ENCODE assay signal across 9 cellular contexts in the genomic region with DNA sequence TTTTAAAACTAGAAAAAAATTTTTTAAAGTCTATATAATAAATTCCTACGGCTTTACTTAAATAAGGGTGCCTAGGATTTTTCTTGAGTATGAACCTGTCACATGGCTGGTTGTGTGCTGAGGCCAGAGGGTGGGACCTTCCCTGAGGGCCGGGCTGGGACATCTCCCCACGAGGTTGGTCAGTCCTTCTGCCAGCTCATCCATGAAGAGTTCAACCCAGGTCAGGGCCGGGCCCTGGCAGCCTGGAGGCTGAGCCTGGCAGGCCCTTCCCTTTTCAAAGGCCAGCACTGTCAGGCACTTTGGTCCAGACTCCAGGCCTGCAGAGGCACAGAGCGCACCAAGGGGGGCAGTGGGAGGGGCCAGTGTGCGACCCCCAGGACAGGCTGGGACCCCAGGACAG. TPM values are rescaled to one million over a fixed set of nuclear protein-coding genes. Genes with fewer than 3 reads are reported as not detected.
DNase-seq lines count a peak whose midpoint lies in the region; ATAC-seq and TF ChIP-seq lines count a peak whose summit lies in the region.
"Had no signal": no experiment of that assay in that cellular context is flagged by ENCODE, and none has a peak within 500 bp of the region (broad histone marks: within the 10 kb centered on the region; RNA-seq: fewer than 3 reads in every experiment).

No MANE protein-coding gene starts in this region.

- H3K27ac ChIP-seq in GM23248 (no peak overlapping the region), SJSA1 (no peak overlapping the region), foreskin keratinocyte (no peak overlapping the region)

- 17 to 20% methylated on average over 6 of the region's 6 CpGs for WGBS in GM23248 (ENCODE audit: low coverage in 1 of 2, low lambda C conversion rate in 2 of 2, missing lambda C conversion rate in 2 of 2), 2 experiments

- in situ Hi-C loops in GM23248 (cut with MboI) = no loop called here

- H3K79me2 ChIP-seq in GM23248 (ENCODE audit: insufficient read depth) = no peaks in the 10 kb centered on the region

- no peaks in the 10 kb centered on the region for H3K36me3 ChIP-seq in GM23248 (ENCODE audit: low read depth)
- no peaks in the 10 kb centered on the region for H3K36me3 ChIP-seq in SJSA1

- H3K4me3 ChIP-seq in GM23248 (no peak overlapping the region), SJSA1 (no peak overlapping the region)

- H3K9me3 ChIP-seq in GM23248 (ENCODE audit: low read depth) = no peaks in the 10 kb centered on the region
- H3K9me3 ChIP-seq in SJSA1 (replicated peaks) = no peaks in the 10 kb centered on the region

- no peaks in the 10 kb centered on the region for H4K20me1 ChIP-seq in GM23248 (ENCODE audit: insufficient read depth)

- TF ChIP-seq CTCF in foreskin keratinocyte (conservative IDR thresholded peaks at IDR 0.05) = no peak

- intact Hi-C loops in Right ventricle myocardium superior (cut with DNase I) = no loop called here

- DNase-seq in GM23248 (peak; percentile 89), SJSA1 (ENCODE audit: low read depth in 1 of 2, low spot score in 2 of 2) (peak; percentile 23 to 60), Right ventricle myocardium superior (peak; percentile 89), putamen (ENCODE audit: low spot score) (peak; percentile 52), foreskin keratinocyte (no peak), NCI-H748 (lab: John Stamatoyannopoulos, UW; ENCODE audit: unreplicated experiment) (no peak)
- no peak for DNase-seq in activated CD8-positive, alpha-beta memory T cell treated with anti-CD3 and anti-CD28 coated beads, Interleukin-2, amount 50 U/mL, for 48 hours
- DNase-seq: activated T-cell treated with anti-CD3 and anti-CD28 coated beads, Interleukin-2, amount 50 U/mL, for 72 hours had no signal

- H2AFZ ChIP-seq in GM23248 = no peak overlapping the region

- H3K9me2 ChIP-seq in GM23248 (ENCODE audit: insufficient read depth) = no peaks in the 10 kb centered on the region

- peak overlapping the region; percentile 41; the same call in 1 of the 2 replicates for H3K9ac ChIP-seq in GM23248

- peak; percentile 99 for ATAC-seq in Right ventricle myocardium superior (ENCODE audit: poor library complexity)
- ATAC-seq in HG03039 (IDR thresholded peaks at IDR 0.05; ENCODE audit: unreplicated experiment) = no peak
- ATAC-seq in foreskin keratinocyte = no peak
- ATAC-seq: activated T-cell treated with anti-CD3 and anti-CD28 coated beads, Interleukin-2, amount 50 U/mL, for 72 hours had no signal

- H3F3A ChIP-seq in GM23248 (ENCODE audit: insufficient read depth) = no peaks in the 10 kb centered on the region

- H3K27me3 ChIP-seq in GM23248 (replicated peaks; ENCODE audit: insufficient read depth) (no peaks in the 10 kb centered on the region; the same call in 1 of the 2 replicates), SJSA1 (replicated peaks) (no peaks in the 10 kb centered on the region), foreskin keratinocyte (peaks cover 60% of the 10 kb centered on the region)

- no peak overlapping the region for H3K4me2 ChIP-seq in GM23248 (ENCODE audit: unreplicated experiment)

- H3K4me1 ChIP-seq in GM23248 (ENCODE audit: insufficient read depth) (no peaks in the 10 kb centered on the region), SJSA1 (replicated peaks) (peaks cover 11% of the 10 kb centered on the region), foreskin keratinocyte (no peaks in the 10 kb centered on the region)

RNA-seq across cellular contexts. Expression of a gene that starts 31.8 kb away (rescaled TPM):
- total RNA-seq in GM23248 (2014; rRNA removed; shearing (Covaris generic)) = 45.0 and 51.8 TPM in 2 replicates
- polyA plus RNA-seq in GM23248 (2016; fragmentation: Nextera tagmentation; extraction: Ambion mirVana) (9.2 and 9.6 TPM in 2 replicates), foreskin keratinocyte (0.27 and 0.65 TPM in 2 replicates)
- 28.4 and 43.0 TPM in 2 replicates for total RNA-seq in SJSA1 (2014; rRNA removed; shearing (Covaris generic))
- total RNA-seq in Right ventricle myocardium superior (46.7 TPM), foreskin keratinocyte (0.28 and 0.65 TPM in 2 replicates)

Comparison
In these comparisons a context has a peak if more than half of its experiments do, and no peak if none do; other contexts are left out.
1. DNase-seq: peak in GM23248 (single experiment), SJSA1 (2 of 2), Right ventricle myocardium superior (single experiment) and putamen (single experiment); none in activated CD8-positive, alpha-beta memory T cell treated with anti-CD3 and anti-CD28 coated beads, Interleukin-2, amount 50 U/mL, for 48 hours (single experiment), foreskin keratinocyte (0 of 2) and NCI-H748 (single experiment).
2. RNA of a gene that starts 31.8 kb away (total RNA-seq): 45.0 to 51.8 TPM in GM23248, 46.7 TPM in Right ventricle myocardium superior (single experiment) and 28.4 to 43.0 TPM in SJSA1; 0.28 to 0.65 TPM in foreskin keratinocyte; every median in the first group is over 10 times any median in the second.